ENCODE assay signal across 12 cellular contexts in genomic region chr18:28087173-28087563, GRCh38.
DNase-seq lines count a peak whose midpoint lies in the region; ATAC-seq and TF ChIP-seq lines count a peak whose summit lies in the region.
"Had no signal": no experiment of that assay in that cellular context is flagged by ENCODE, and none has a peak within 500 bp of the region (broad histone marks: within the 10 kb centered on the region; RNA-seq: fewer than 3 reads in every experiment).

No MANE protein-coding gene starts in this region.

- peak overlapping the region; percentile 46 for H2AFZ ChIP-seq in ACC112 (ENCODE audit: low read length, unreplicated experiment)

- peak overlapping the region; percentile 67 for H3K27ac ChIP-seq in ACC112 (ENCODE audit: low read depth, low read length)
- H3K27ac ChIP-seq in dorsolateral prefrontal cortex, result peak overlapping the region; percentile 22 to 92 (median 80)

- H3K79me2 ChIP-seq in ACC112 (ENCODE audit: control insufficient read depth, insufficient read depth, low read length, unreplicated experiment), result peaks cover 41% of the 10 kb centered on the region

- intact Hi-C loops in dorsolateral prefrontal cortex (cut with DNase I), result loop anchor here in 1 of 2 donors (2.0 to 5.0 kb wide), 3 partner anchors 35 to 90 kb away; partner anchors contain the start of gene CDH2

- DNase-seq in M059J (ENCODE audit: low read depth) (peak; percentile 84), dorsolateral prefrontal cortex (peak in 1 of 10 donors; percentile 56), mesothelial cell of epicardium (ENCODE audit: low spot score in 2 of 2, unreplicated experiment in 2 of 2) (no peak), activated gamma-delta T cell (lab: John Stamatoyannopoulos, UW) (no peak), iPS-NIHi11 (ENCODE audit: low spot score) (no peak)
- no peak for DNase-seq in stimulated activated naive CD8-positive, alpha-beta T cell treated with anti-CD3 and anti-CD28 coated beads, Interleukin-15, Interleukin-2, amounts not matched to agents 100 U/mL and 50 U/mL, for 24 hours
- DNase-seq: activated CD8-positive, alpha-beta memory T cell treated with anti-CD3 and anti-CD28 coated beads, Interleukin-2, amount 50 U/mL, for 4 hours; AML-193; cerebellar nuclear complex had no signal

- H3K36me3 ChIP-seq in ACC112 (ENCODE audit: insufficient read depth, low read length), result no peaks in the 10 kb centered on the region

- H3K4me3 Mint-ChIP-seq in mesothelial cell of epicardium, result no peak overlapping the region

- no peaks in the 10 kb centered on the region for H3K27me3 ChIP-seq in ACC112 (ENCODE audit: insufficient read depth, low read length)
- no peaks in the 10 kb centered on the region for H3K27me3 ChIP-seq in dorsolateral prefrontal cortex

- peaks cover 34% of the 10 kb centered on the region for H3K4me1 ChIP-seq in ACC112 (ENCODE audit: control insufficient read depth, insufficient read depth, low read length, unreplicated experiment)

- no peaks in the 10 kb centered on the region for H3K27me3 Mint-ChIP-seq in mesothelial cell of epicardium (ENCODE audit: low read depth)

- TF ChIP-seq CTCF in dorsolateral prefrontal cortex (IDR thresholded peaks at IDR 0.05 in 54 of 56, conservative IDR thresholded peaks at IDR 0.05 in 2 of 56; ENCODE audit: low read depth in 1 of 56, partially characterized antibody in 56 of 56) (no peak), mesothelial cell of epicardium (IDR thresholded peaks at IDR 0.05; ENCODE audit: unreplicated experiment) (no peak)

- H3K27ac Mint-ChIP-seq in mesothelial cell of epicardium, result peak overlapping the region; percentile 24

- peak overlapping the region; percentile 71 for H3K4me3 ChIP-seq in ACC112 (ENCODE audit: low read depth, low read length)
- peak overlapping the region in 53 of 59 donors; percentile 5 to 62 (median 37) for H3K4me3 ChIP-seq in dorsolateral prefrontal cortex
- H3K4me3 ChIP-seq: K562 had no signal

- peaks cover 15% of the 10 kb centered on the region for H3K4me1 Mint-ChIP-seq in mesothelial cell of epicardium

- H3K9me3 Mint-ChIP-seq in mesothelial cell of epicardium, result no peaks in the 10 kb centered on the region

- ATAC-seq in stimulated activated naive CD8-positive, alpha-beta T cell treated with anti-CD3 and anti-CD28 coated beads, Interleukin-15, Interleukin-2, amounts not matched to agents 100 U/mL and 50 U/mL, for 24 hours, result no peak
- no peak for ATAC-seq in HG02870 (IDR thresholded peaks at IDR 0.05; ENCODE audit: unreplicated experiment)
- ATAC-seq: K562 had no signal

- no peaks in the 10 kb centered on the region for H3K36me3 Mint-ChIP-seq in mesothelial cell of epicardium
